ENCODE assay signal across 17 cellular contexts in the genomic region with DNA sequence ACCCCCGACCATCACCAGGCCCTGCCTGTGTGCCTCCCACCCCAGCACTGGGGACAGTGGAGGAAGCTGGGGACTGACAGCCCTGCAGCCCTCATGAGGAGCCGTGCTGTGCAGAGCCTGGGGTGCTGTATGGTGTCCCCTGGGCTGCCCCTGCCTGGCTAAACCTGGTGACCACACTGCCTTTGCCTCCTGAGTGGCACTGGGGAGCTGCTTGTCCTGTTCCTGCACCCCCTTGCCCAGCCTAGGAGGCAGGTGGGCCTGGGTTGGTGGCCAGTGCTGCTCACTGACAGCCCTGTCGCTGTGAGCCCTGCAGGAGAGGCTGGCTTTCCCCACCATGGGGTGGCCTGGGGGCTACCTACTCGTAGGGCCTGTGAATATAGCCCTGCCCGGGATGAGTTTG.
DNase-seq lines count a peak whose midpoint lies in the region; TF ChIP-seq lines count a peak whose summit lies in the region.
"Had no signal": no experiment of that assay in that cellular context is flagged by ENCODE, and none has a peak within 500 bp of the region (broad histone marks: within the 10 kb centered on the region; RNA-seq: fewer than 3 reads in every experiment).

No MANE protein-coding gene starts in this region.

- no peaks in the 10 kb centered on the region for H4K20me1 ChIP-seq in H9 (ENCODE audit: control insufficient read depth, insufficient read depth, insufficient read length)

- no peak overlapping the region for H4K5ac ChIP-seq in H9 (ENCODE audit: insufficient read length, low read depth, low read length)

- peak overlapping the region; percentile 8; the same call in 1 of the 2 replicates for H3K14ac ChIP-seq in H9 (ENCODE audit: insufficient read depth, low read length)

- no peak overlapping the region for H4K8ac ChIP-seq in H9 (replicated peaks; ENCODE audit: insufficient read length, low read depth, low read length)

- no peaks in the 10 kb centered on the region for H3K79me2 ChIP-seq in H9 (ENCODE audit: insufficient read depth, low read length)

- no CpG with 5 or more reads among the region's 5 CpGs for WGBS in H9 (ENCODE audit: extremely low coverage, insufficient read length, low lambda C conversion rate)

- no peak overlapping the region for H2BK5ac ChIP-seq in H9 (ENCODE audit: insufficient read length, low read length)

- no peaks in the 10 kb centered on the region for H3K9me3 ChIP-seq in H9 (ENCODE audit: control insufficient read depth, low read depth, low read length)
- H3K9me3 ChIP-seq: A549; BLaER1 treated with 17β-estradiol and CSF1 and Interleukin-3, amounts not matched to agents 10 nM and 100 nM; Caco-2 had no signal

- H3K9ac ChIP-seq in H9 (ENCODE audit: extremely low read depth, insufficient read length, low read length) = no peak overlapping the region
- H3K9ac ChIP-seq: BLaER1 treated with 17β-estradiol and CSF1 and Interleukin-3, amounts not matched to agents 10 nM and 100 nM had no signal

- H2BK12ac ChIP-seq in H9 (ENCODE audit: insufficient read length, low read depth, low read length) = no peak overlapping the region

- H3K36me3 Mint-ChIP-seq in activated T-cell treated with anti-CD3 and anti-CD28 coated beads, Interleukin-2, amount 50 U/mL, for 24 hours (ENCODE audit: low read depth) = peaks cover 24% of the 10 kb centered on the region
- H3K36me3 Mint-ChIP-seq in H9 (ENCODE audit: insufficient read depth in 1 of 3, low read depth in 3 of 3) = peaks cover 0 to 2% (median 0%) of the 10 kb centered on the region in 3 experiments; a peak in 3 of 7 replicates

- no peak overlapping the region for H2BK120ac ChIP-seq in H9 (ENCODE audit: low read depth, low read length, poor library complexity, severe bottlenecking)

- no peaks in the 10 kb centered on the region for H3K9me3 Mint-ChIP-seq in activated T-cell treated with anti-CD3 and anti-CD28 coated beads, Interleukin-2, amount 50 U/mL, for 24 hours
- H3K9me3 Mint-ChIP-seq in H9 = no peaks in the 10 kb centered on the region; a peak in 1 of 5 replicates
- H3K9me3 Mint-ChIP-seq: CD4-positive, alpha-beta T cell; CD8-positive, alpha-beta T cell had no signal

- peak overlapping the region; percentile 29 for H3K27ac Mint-ChIP-seq in activated T-cell treated with anti-CD3 and anti-CD28 coated beads, Interleukin-2, amount 50 U/mL, for 24 hours
- H3K27ac Mint-ChIP-seq in H9 = no peak overlapping the region
- H3K27ac Mint-ChIP-seq: B cell; CD4-positive, alpha-beta T cell had no signal

- H3K27ac ChIP-seq in H9 (ENCODE audit: insufficient read length, low read depth, low read length) = no peak overlapping the region
- H3K27ac ChIP-seq: 22Rv1; A549; BLaER1 treated with 17β-estradiol and CSF1 and Interleukin-3, amounts not matched to agents 10 nM and 100 nM; C4-2B had no signal

- H3K23me2 ChIP-seq in H9 (ENCODE audit: insufficient read length, low read depth, low read length, poor library complexity, severe bottlenecking) = no peaks in the 10 kb centered on the region

- no peak for DNase-seq in activated T-cell treated with anti-CD3 and anti-CD28 coated beads, Interleukin-2, amount 50 U/mL, for 24 hours
- no peak for DNase-seq in activated T-cell treated with anti-CD3 and anti-CD28 coated beads, Interleukin-2, amount 50 U/mL, for 1 hour
- DNase-seq in H9 = no peak
- DNase-seq in superior temporal gyrus (ENCODE audit: extremely low spot score) = peak; percentile 0
- no peak for DNase-seq in MV-4-11 (lab: John Stamatoyannopoulos, UW)
- DNase-seq: AML-193; Caco-2; Calu3; CD4-positive, alpha-beta T cell; DMS79 treated with DMSO at 0.1 percent for 48 hours; GF-D8 had no signal

- H3K18ac ChIP-seq in H9 (ENCODE audit: insufficient read length, low read depth, low read length) = no peak overlapping the region

- TF ChIP-seq CTCF in H9 (conservative IDR thresholded peaks at IDR 0.05) = no peak

- H3K4me2 ChIP-seq in H9 (ENCODE audit: insufficient read depth, insufficient read length, low read length) = no peak overlapping the region
- H3K4me2 ChIP-seq: A549 had no signal

- no peak overlapping the region for H2BK15ac ChIP-seq in H9 (ENCODE audit: low read depth, low read length)

- H3K27me3 ChIP-seq in H9 (ENCODE audit: insufficient read depth, low read length) = no peaks in the 10 kb centered on the region

- H2BK20ac ChIP-seq in H9 (ENCODE audit: low read depth, low read length, poor library complexity, severe bottlenecking) = no peak overlapping the region

- H3K27me3 Mint-ChIP-seq in activated T-cell treated with anti-CD3 and anti-CD28 coated beads, Interleukin-2, amount 50 U/mL, for 24 hours = no peaks in the 10 kb centered on the region
- no peaks in the 10 kb centered on the region; the same call in none of the 2 replicates for H3K27me3 Mint-ChIP-seq in H9 (ENCODE audit: low read depth)
- H3K27me3 Mint-ChIP-seq: CD4-positive, alpha-beta T cell had no signal

- H3K4ac ChIP-seq in H9 (ENCODE audit: low read depth, low read length) = no peak overlapping the region

- peaks cover 16% of the 10 kb centered on the region for H3K4me1 Mint-ChIP-seq in activated T-cell treated with anti-CD3 and anti-CD28 coated beads, Interleukin-2, amount 50 U/mL, for 24 hours (ENCODE audit: low read depth)
- H3K4me1 Mint-ChIP-seq in H9 = peaks cover 11 to 18% of the 10 kb centered on the region in 2 experiments

- no peak overlapping the region for H3K56ac ChIP-seq in H9 (ENCODE audit: insufficient read length, low read depth, low read length)

- no peak overlapping the region for H3T11ph ChIP-seq in H9 (ENCODE audit: low read length)

- H4K91ac ChIP-seq in H9 (ENCODE audit: insufficient read length, low read depth, low read length) = no peak overlapping the region

- no peak overlapping the region for H3K4me3 Mint-ChIP-seq in activated T-cell treated with anti-CD3 and anti-CD28 coated beads, Interleukin-2, amount 50 U/mL, for 24 hours
- H3K4me3 Mint-ChIP-seq in H9 = no peak overlapping the region
- H3K4me3 Mint-ChIP-seq: B cell; CD4-positive, alpha-beta T cell; CD8-positive, alpha-beta T cell had no signal

- H2AFZ ChIP-seq in H9 (ENCODE audit: low read length) = no peak overlapping the region

- no peak overlapping the region for H2AK5ac ChIP-seq in H9 (ENCODE audit: insufficient read length, low read length)

- no peaks in the 10 kb centered on the region; the same call in 1 of the 2 replicates for H3K4me1 ChIP-seq in H9 (ENCODE audit: insufficient read depth, low read length)
- H3K4me1 ChIP-seq: A549, Caco-2 had no signal

- no peak overlapping the region for H3K23ac ChIP-seq in H9 (ENCODE audit: insufficient read length, low read depth, low read length)

- H3K79me1 ChIP-seq in H9 (ENCODE audit: insufficient read depth, low read depth, low read length, poor library complexity, severe bottlenecking) = no peaks in the 10 kb centered on the region
